Comparison of ENCODE assay signal across 19 cellular contexts in the genomic region with DNA sequence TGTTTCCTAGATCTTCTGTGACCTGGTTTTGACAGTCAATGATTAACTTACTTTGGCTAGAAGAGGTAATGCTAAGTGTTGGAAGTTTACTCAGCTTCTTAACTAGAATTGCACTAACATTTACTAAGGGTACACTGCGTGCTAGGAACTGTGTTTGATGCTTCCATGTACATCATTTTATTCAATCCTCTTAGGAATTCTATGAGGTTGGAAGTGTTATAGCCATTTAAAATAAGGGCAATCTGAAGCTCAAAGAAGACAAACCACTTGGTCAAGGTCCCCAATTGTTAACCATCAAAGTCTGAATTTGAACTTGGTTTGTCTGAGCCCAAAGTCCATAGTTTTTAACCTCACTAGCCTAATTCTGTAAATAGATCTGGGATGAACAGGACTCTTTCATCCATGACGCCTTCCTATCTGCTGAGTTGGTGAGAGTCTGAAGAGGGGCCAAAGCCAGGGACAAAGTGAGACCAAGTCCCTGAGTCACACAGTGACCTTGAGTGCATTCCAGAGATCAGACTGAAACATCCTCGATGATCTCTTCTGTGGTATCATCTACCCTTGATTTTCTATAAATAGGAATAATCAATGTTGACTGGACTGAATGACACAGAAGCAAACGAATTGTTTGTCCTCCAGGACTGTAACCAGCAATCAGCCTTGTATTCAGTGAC. TPM values are rescaled to one million over a fixed set of nuclear protein-coding genes. Genes with fewer than 3 reads are reported as not detected.
A peak's percentile ranks its signal among the peaks of the same experiment; 100 is the strongest.
DNase-seq lines count a peak whose midpoint lies in the region; ATAC-seq and TF ChIP-seq lines count a peak whose summit lies in the region.
"Had no signal": no experiment of that assay in that cellular context is flagged by ENCODE, and none has a peak within 500 bp of the region (broad histone marks: within the 10 kb centered on the region; RNA-seq: fewer than 3 reads in every experiment).

No MANE protein-coding gene starts in this region.

- H3K36me3 ChIP-seq in upper lobe of left lung, result no peaks in the 10 kb centered on the region
- H3K36me3 ChIP-seq: breast epithelium, left ventricle myocardium inferior, ovary, SJSA1 had no signal

- TF ChIP-seq EP300 in upper lobe of left lung (IDR thresholded peaks at IDR 0.05), result peak in 3 of 4 donors; percentile 8 to 72 (median 42)

- H3K9me3 ChIP-seq in T-helper 17 cell (ENCODE audit: control insufficient read depth, low read length, poor library complexity, severe bottlenecking) (no peaks in the 10 kb centered on the region), upper lobe of left lung (no peaks in the 10 kb centered on the region)
- H3K9me3 ChIP-seq: breast epithelium, left ventricle myocardium inferior, ovary, SJSA1 had no signal

- H3K27me3 ChIP-seq in upper lobe of left lung, result no peaks in the 10 kb centered on the region
- H3K27me3 ChIP-seq: breast epithelium, ovary, SJSA1 had no signal

- WGBS in upper lobe of left lung, 2 donors, result 58 to 86% methylated on average over 4 of the region's 4 CpGs

- DNase-seq in T-helper 17 cell (no peak), left lobe of liver (ENCODE audit: low spot score) (peak; percentile 59), upper lobe of left lung (no peak), NCI-H1092 (lab: John Stamatoyannopoulos, UW) (no peak), posterior vena cava (ENCODE audit: low spot score) (no peak), DMS 273 treated with DMSO at 0.1 percent for 48 hours (lab: John Stamatoyannopoulos, UW) (no peak)
- DNase-seq: dermis blood vessel endothelial cell; KG1; left ventricle myocardium inferior; NCI-H1092 treated with DMSO at 0.1 percent for 48 hours; NCI-H774; ovary; PC-3; stimulated activated CD4-positive, alpha-beta T cell treated with anti-CD3 and anti-CD28 coated beads, Interleukin-4, amount 100 ng/mL, for 4 hours; substantia nigra had no signal

- intact Hi-C loops in posterior vena cava (cut with DNase I), result no loop called here

- no peak overlapping the region for H3K4me3 Mint-ChIP-seq in T-helper 17 cell

- no peak overlapping the region for H3K4me3 ChIP-seq in upper lobe of left lung
- H3K4me3 ChIP-seq: breast epithelium, left ventricle myocardium inferior, ovary, SJSA1 had no signal

- H3K27ac ChIP-seq in upper lobe of left lung, result no peak overlapping the region
- H3K27ac ChIP-seq: breast epithelium, epithelial cell of prostate, left ventricle myocardium inferior, ovary, SJSA1 had no signal

- ATAC-seq in GM21529 (IDR thresholded peaks at IDR 0.05; ENCODE audit: unreplicated experiment), result peak; percentile 53
- no peak for ATAC-seq in T-helper 17 cell
- ATAC-seq in left lobe of liver, result peak; percentile 75
- ATAC-seq in upper lobe of left lung (ENCODE audit: low FRiP score in 2 of 2), result peak; percentile 42 to 63
- ATAC-seq: PC-3 had no signal

- peaks cover 6 to 24% (median 18%) of the 10 kb centered on the region in 4 donors for H3K4me1 ChIP-seq in upper lobe of left lung

- H3K36me3 Mint-ChIP-seq in T-helper 17 cell (ENCODE audit: low read depth), result peaks cover 6% of the 10 kb centered on the region

- peaks cover 14% of the 10 kb centered on the region for H3K4me1 Mint-ChIP-seq in T-helper 17 cell

- no peak for TF ChIP-seq CTCF in upper lobe of left lung (IDR thresholded peaks at IDR 0.05)

- peak overlapping the region; percentile 34 for H3K27ac Mint-ChIP-seq in T-helper 17 cell

- no peak for TF ChIP-seq POLR2A in upper lobe of left lung (IDR thresholded peaks at IDR 0.05)

- no peaks in the 10 kb centered on the region for H3K27me3 Mint-ChIP-seq in T-helper 17 cell

RNA-seq across cellular contexts. Expression of gene ZNRF2, which starts 29.2 kb away (rescaled TPM):
- total RNA-seq in T-helper 17 cell (10 to 100 TPM; 26.8 to 31.6 TPM), left lobe of liver (18.6 TPM), upper lobe of left lung (10 to 100 TPM; 20.2 to 44.1 (median 27.1) TPM), posterior vena cava (10 to 100 TPM; 12.5 to 13.5 TPM)
